ENCODE assay signal across 28 cellular contexts in genomic region chr6:53567701-53568100, GRCh38.
"Had no signal": no experiment of that assay in that cellular context is flagged by ENCODE, and none has a peak within 500 bp of the region (broad histone marks: within the 10 kb centered on the region; RNA-seq: fewer than 3 reads in every experiment).

No MANE protein-coding gene starts in this region.

- H3K27me3 ChIP-seq: adrenal gland, ascending aorta, tibial nerve had no signal

- H3K4me1 ChIP-seq: ascending aorta, lower lobe of right lung, tibial nerve had no signal

- ATAC-seq: activated CD4-positive, CD25-positive, alpha-beta regulatory T cell treated with anti-CD3 and anti-CD28 coated beads, Interleukin-2, amount 50 U/mL, for 24 hours; left lobe of liver; lower lobe of right lung; natural killer cell treated with Interleukin-12 subunit alpha and Interleukin-12 subunit beta and Interleukin-15 and Interleukin-18, amount 100 ng/mL, for 72 hours had no signal

- H3K36me3 ChIP-seq: adrenal gland, ascending aorta, lower lobe of right lung, tibial nerve, WERI-Rb-1 had no signal

- H3K27ac ChIP-seq: adrenal gland, ascending aorta, lower lobe of right lung, tibial nerve, WERI-Rb-1 had no signal

- H3K4me3 ChIP-seq: adrenal gland, ascending aorta, lower lobe of right lung, tibial nerve had no signal

- DNase-seq: activated CD4-positive, alpha-beta T cell treated with anti-CD3 and anti-CD28 coated beads for 48 hours; activated CD4-positive, alpha-beta T cell treated with anti-CD3 and anti-CD28 coated beads, Interleukin-2, amount 50 U/mL, for 48 hours; activated CD8-positive, alpha-beta memory T cell treated with anti-CD3 and anti-CD28 coated beads for 24 hours; activated CD8-positive, alpha-beta memory T cell treated with anti-CD3 and anti-CD28 coated beads, Interleukin-2, amount 50 U/mL, for 4 hours; activated effector memory CD4-positive, alpha-beta T cell treated with anti-CD3 and anti-CD28 coated beads, Interleukin-2, amount 50 U/mL, for 16 hours; activated naive CD4-positive, alpha-beta T cell treated with anti-CD3 and anti-CD28 coated beads for 36 hours; activated naive CD8-positive, alpha-beta T cell treated with anti-CD3 and anti-CD28 coated beads for 36 hours; activated T-cell treated with anti-CD3 and anti-CD28 coated beads, Interleukin-2, amount 50 U/mL, for 1 hour; adrenal gland; caudate nucleus; endodermal cell; head of caudate nucleus; hypothalamus; immature natural killer cell; lower lobe of right lung; mesendoderm; retina; stimulated activated CD4-positive, alpha-beta T cell treated with anti-CD3 and anti-CD28 coated beads, Interleukin-15, amount 100 ng/mL, for 24 hours; stimulated activated CD4-positive, alpha-beta T cell treated with anti-CD3 and anti-CD28 coated beads, Interleukin-2, amount 100 ng/mL, for 24 hours; stimulated activated naive CD4-positive, alpha-beta T cell treated with Interleukin-2 at 50 U/mL for 16 hours; SW 1271; T1000; WERI-Rb-1 had no signal

- H3K9me3 ChIP-seq: adrenal gland, ascending aorta, lower lobe of right lung, tibial nerve had no signal
